Comparison of ENCODE assay signal across 12 cellular contexts in genomic region chr2:212730994-212731393, GRCh38.
DNase-seq lines count a peak whose midpoint lies in the region; ATAC-seq and TF ChIP-seq lines count a peak whose summit lies in the region.
"Had no signal": no experiment of that assay in that cellular context is flagged by ENCODE, and none has a peak within 500 bp of the region (broad histone marks: within the 10 kb centered on the region; RNA-seq: fewer than 3 reads in every experiment).

No MANE protein-coding gene starts in this region.

- CTCF ChIA-PET in GM10248 (lab: Yijun Ruan, JAX), result interaction anchor here (0.6 to 2.1 kb wide), 6 partner anchors 11 to 515 kb away, joined by 3 to 10 read pairs (median 4); no protein-coding TSS in a partner anchor

- no peaks in the 10 kb centered on the region for H3K4me1 Mint-ChIP-seq in progenitor cell of endocrine pancreas (ENCODE audit: low read depth)

- no peaks in the 10 kb centered on the region for H3K36me3 Mint-ChIP-seq in progenitor cell of endocrine pancreas (ENCODE audit: insufficient read depth)

- no peaks in the 10 kb centered on the region for H3K27me3 Mint-ChIP-seq in progenitor cell of endocrine pancreas

- H3K27ac Mint-ChIP-seq in progenitor cell of endocrine pancreas, result no peak overlapping the region

- DNase-seq in GM10248 (ENCODE audit: extremely low spot score) (peak; percentile 55), SW480 (ENCODE audit: low spot score) (no peak), T-helper 9 cell (no peak), progenitor cell of endocrine pancreas (ENCODE audit: low spot score, unreplicated experiment) (no peak), NCI-H526 (lab: John Stamatoyannopoulos, UW) (no peak)
- DNase-seq: left lung, NCI-H2081 treated with DMSO at 0.1 percent for 48 hours, right lobe of liver, SIG-M5 had no signal

- ATAC-seq in GM19025 (IDR thresholded peaks at IDR 0.05; ENCODE audit: low read depth, unreplicated experiment) (peak; percentile 59), HG02588 (IDR thresholded peaks at IDR 0.05; ENCODE audit: unreplicated experiment) (peak; percentile 74), HG03432 (IDR thresholded peaks at IDR 0.05; ENCODE audit: unreplicated experiment) (peak; percentile 84)
- ATAC-seq: left lung, right lobe of liver had no signal

- no peak for TF ChIP-seq CTCF in GM10248 (IDR thresholded peaks at IDR 0.05; ENCODE audit: control extremely low read depth, extremely low read depth, low read depth, missing control alignments)
- no peak for TF ChIP-seq CTCF in progenitor cell of endocrine pancreas (IDR thresholded peaks at IDR 0.05; ENCODE audit: unreplicated experiment)

- POLR2A ChIA-PET in GM10248 (lab: Yijun Ruan, JAX), result interaction anchor here (0.6 to 1.0 kb wide), 2 partner anchors 12 to 357 kb away, joined by 3 to 4 read pairs; no protein-coding TSS in a partner anchor

- H3K9me3 Mint-ChIP-seq in progenitor cell of endocrine pancreas (ENCODE audit: low read depth), result no peaks in the 10 kb centered on the region

- no peak overlapping the region for H3K4me3 Mint-ChIP-seq in progenitor cell of endocrine pancreas (ENCODE audit: low read depth)
